In genomic region chr11:35235944-35236666, GRCh38 we compare ENCODE assay signal across 8 cellular contexts.
DNase-seq lines count a peak whose midpoint lies in the region; ATAC-seq and TF ChIP-seq lines count a peak whose summit lies in the region.

No MANE protein-coding gene starts in this region.

- H2BK15ac ChIP-seq in mesenchymal stem cell (ENCODE audit: low read depth, poor library complexity, severe bottlenecking) = no peak overlapping the region

- H3K27ac ChIP-seq in Peyer's patch (no peak overlapping the region), mesenchymal stem cell (ENCODE audit: low read length, poor library complexity, severe bottlenecking) (no peak overlapping the region), spleen (peak overlapping the region in 3 of 8 donors; percentile 47 to 52 (median 49))

- H3K9me3 ChIP-seq in Peyer's patch = no peaks in the 10 kb centered on the region
- H3K9me3 ChIP-seq in mesenchymal stem cell (ENCODE audit: control insufficient read depth, low read length) = no peaks in the 10 kb centered on the region
- peaks cover 0 to 13% (median 4%) of the 10 kb centered on the region in 8 donors for H3K9me3 ChIP-seq in spleen

- no peaks in the 10 kb centered on the region for H3K27me3 ChIP-seq in Peyer's patch
- no peaks in the 10 kb centered on the region for H3K27me3 ChIP-seq in mesenchymal stem cell (ENCODE audit: control insufficient read depth in 1 of 2, insufficient read depth in 1 of 2, low read length in 2 of 2)
- no peaks in the 10 kb centered on the region for H3K27me3 ChIP-seq in spleen (replicated peaks in 1 of 7)

- H4K8ac ChIP-seq in mesenchymal stem cell (ENCODE audit: low read length) = no peak overlapping the region

- H2BK12ac ChIP-seq in mesenchymal stem cell (ENCODE audit: low read length in 2 of 2) = no peak overlapping the region

- no peak overlapping the region for H3K4ac ChIP-seq in mesenchymal stem cell (ENCODE audit: low read depth in 1 of 2, low read length in 2 of 2)

- H4K91ac ChIP-seq in mesenchymal stem cell (ENCODE audit: low read length) = no peak overlapping the region

- H2AK5ac ChIP-seq in mesenchymal stem cell (ENCODE audit: low read length, severe bottlenecking) = peak overlapping the region; percentile 40

- no peak for ATAC-seq in GM18511 (IDR thresholded peaks at IDR 0.05; ENCODE audit: unreplicated experiment)

- TF ChIP-seq POLR2A in Peyer's patch (IDR thresholded peaks at IDR 0.05) (no peak), spleen (IDR thresholded peaks at IDR 0.05) (no peak)

- no peaks in the 10 kb centered on the region for H3K4me1 ChIP-seq in Peyer's patch
- H3K4me1 ChIP-seq in mesenchymal stem cell (ENCODE audit: control insufficient read depth, insufficient read depth, low read depth, low read length) = peaks cover 2% of the 10 kb centered on the region
- H3K4me1 ChIP-seq in spleen = peaks cover 10 to 44% (median 27%) of the 10 kb centered on the region in 6 donors

- H3K14ac ChIP-seq in mesenchymal stem cell (ENCODE audit: low read length in 2 of 2) = no peak overlapping the region

- H3K4me3 ChIP-seq in Peyer's patch (no peak overlapping the region), mesenchymal stem cell (ENCODE audit: insufficient read depth in 1 of 2, low read depth in 1 of 2, low read length in 2 of 2) (no peak overlapping the region), spleen (no peak overlapping the region)

- TF ChIP-seq CTCF in Peyer's patch (IDR thresholded peaks at IDR 0.05) (no peak), spleen (IDR thresholded peaks at IDR 0.05 in 8 of 11, conservative IDR thresholded peaks at IDR 0.05 in 3 of 11) (no peak)

- DNase-seq in AG08395 (ENCODE audit: low spot score) (peak; percentile 66), Peyer's patch (peak in 2 of 3 donors; percentile 24 to 71), mesenchymal stem cell (no peak), NCI-H524 treated with DMSO at 0.1 percent for 48 hours (lab: John Stamatoyannopoulos, UW) (no peak), spleen (no peak), 8988T (no peak)
- DNase-seq in activated T-helper 9 cell treated with anti-CD3 and anti-CD28 coated beads, Interleukin-2, amount 50 U/mL, for 16 hours (ENCODE audit: low read depth) = peak; percentile 25

- no peak overlapping the region for H3K18ac ChIP-seq in mesenchymal stem cell (ENCODE audit: low read depth in 1 of 2, low read length in 2 of 2)

- no peaks in the 10 kb centered on the region for H3K79me1 ChIP-seq in mesenchymal stem cell (replicated peaks; ENCODE audit: low read length, poor library complexity, severe bottlenecking)

- 98% methylated on average over 4 of the region's 4 CpGs for WGBS in mesenchymal stem cell
- WGBS in spleen, 5 donors = 53 to 63% (median 59%) methylated on average over 4 of the region's 4 CpGs

- no peak overlapping the region for H2BK120ac ChIP-seq in mesenchymal stem cell (ENCODE audit: low read depth, low read length)

- H3K9ac ChIP-seq in mesenchymal stem cell (ENCODE audit: low read length) = peak overlapping the region; percentile 16

- H3K23ac ChIP-seq in mesenchymal stem cell (ENCODE audit: low read length in 2 of 2) = no peak overlapping the region

- no peak overlapping the region for H2AFZ ChIP-seq in mesenchymal stem cell (ENCODE audit: low read depth, low read length)

- H3K36me3 ChIP-seq in Peyer's patch (peaks cover 0 to 2% (median 0%) of the 10 kb centered on the region in 3 donors), mesenchymal stem cell (ENCODE audit: control insufficient read depth in 1 of 2, insufficient read depth in 2 of 2, low read depth in 1 of 2, low read length in 2 of 2) (peaks cover 0 to 19% of the 10 kb centered on the region in 2 experiments), spleen (peaks cover 0 to 16% (median 7%) of the 10 kb centered on the region in 6 donors)

- no peak overlapping the region for H2BK5ac ChIP-seq in mesenchymal stem cell (ENCODE audit: low read depth, low read length, poor library complexity, severe bottlenecking)

- H3K4me2 ChIP-seq in mesenchymal stem cell (ENCODE audit: low read length, poor library complexity, severe bottlenecking) = no peak overlapping the region

- intact Hi-C loops in spleen (cut with DNase I; ENCODE audit: low total_unique reads) = loop anchor here (5.0 kb wide), 2 partner anchors 239 to 309 kb away; no protein-coding TSS in a partner anchor

Comparison
In these comparisons a context has a peak if more than half of its experiments do, and no peak if none do; other contexts are left out.
1. DNase-seq: peak in AG08395 (single experiment), Peyer's patch (2 of 3) and activated T-helper 9 cell treated with anti-CD3 and anti-CD28 coated beads, Interleukin-2, amount 50 U/mL, for 16 hours (single experiment); none in mesenchymal stem cell (single experiment), NCI-H524 treated with DMSO at 0.1 percent for 48 hours (single experiment), spleen (single experiment) and 8988T (single experiment).